In the genomic region with DNA sequence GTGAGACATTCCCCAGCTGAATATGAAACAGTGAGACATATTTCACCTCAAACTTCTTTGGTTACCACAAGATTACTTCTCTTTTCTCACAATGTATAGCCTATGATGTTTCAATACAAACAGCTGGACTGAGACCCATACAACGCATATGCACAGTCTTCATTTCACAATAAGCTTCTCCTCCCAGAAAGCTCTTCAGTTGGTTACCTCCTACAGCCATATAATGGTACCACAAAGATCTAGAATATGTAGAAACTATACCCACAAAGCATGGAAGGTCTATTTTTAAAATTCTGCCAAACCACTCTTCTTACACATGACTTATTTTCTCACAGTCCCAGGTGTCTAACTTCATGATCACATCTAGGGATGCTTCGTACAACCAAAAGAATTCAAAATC, we compare ENCODE assay signal across 12 cellular contexts.
DNase-seq lines count a peak whose midpoint lies in the region; ATAC-seq and TF ChIP-seq lines count a peak whose summit lies in the region.
"Had no signal": no experiment of that assay in that cellular context is flagged by ENCODE, and none has a peak within 500 bp of the region (broad histone marks: within the 10 kb centered on the region; RNA-seq: fewer than 3 reads in every experiment).

No MANE protein-coding gene starts in this region.

- TF ChIP-seq CTCF in OCI-LY3 (IDR thresholded peaks at IDR 0.05; ENCODE audit: low read depth, low read length) (no peak), HFFc6 (IDR thresholded peaks at IDR 0.05) (no peak)

- H3K9me3 Mint-ChIP-seq in activated naive CD4-positive, alpha-beta T cell treated with anti-CD3 and anti-CD28 coated beads, Interleukin-2, amount 50 U/mL, for 72 hours: peaks cover 0 to 5% of the 10 kb centered on the region in 2 donors
- H3K9me3 Mint-ChIP-seq in HFFc6: no peaks in the 10 kb centered on the region

- peak overlapping the region; percentile 51 for H3K4me2 ChIP-seq in OCI-LY3 (ENCODE audit: low read length)

- H3K36me3 Mint-ChIP-seq in activated naive CD4-positive, alpha-beta T cell treated with anti-CD3 and anti-CD28 coated beads, Interleukin-2, amount 50 U/mL, for 72 hours: peaks cover 0 to 5% of the 10 kb centered on the region in 2 donors
- H3K36me3 Mint-ChIP-seq in HFFc6 (ENCODE audit: low read depth): no peaks in the 10 kb centered on the region

- H2AFZ ChIP-seq in OCI-LY3 (ENCODE audit: low read depth, low read length): no peak overlapping the region

- peaks cover 95% of the 10 kb centered on the region for H4K20me1 ChIP-seq in OCI-LY3 (ENCODE audit: insufficient read depth, low read length)

- H3K9me3 ChIP-seq in OCI-LY3 (ENCODE audit: insufficient read depth, low read length): no peaks in the 10 kb centered on the region
- H3K9me3 ChIP-seq: BE2C had no signal

- H3K27me3 ChIP-seq in OCI-LY3 (ENCODE audit: low read depth, low read length): no peaks in the 10 kb centered on the region
- H3K27me3 ChIP-seq: BE2C had no signal

- no peaks in the 10 kb centered on the region for H3K36me3 ChIP-seq in OCI-LY3 (replicated peaks; ENCODE audit: low read depth, low read length)
- H3K36me3 ChIP-seq: BE2C had no signal

- peaks cover 64% of the 10 kb centered on the region for H3K4me1 Mint-ChIP-seq in HFFc6 (ENCODE audit: low read depth)

- H3K79me2 ChIP-seq in OCI-LY3 (ENCODE audit: low read length): peaks cover 95% of the 10 kb centered on the region

- peak; percentile 64 to 89 for ATAC-seq in activated naive CD4-positive, alpha-beta T cell treated with anti-CD3 and anti-CD28 coated beads, Interleukin-2, amount 50 U/mL, for 72 hours
- ATAC-seq in HG02970 (IDR thresholded peaks at IDR 0.05; ENCODE audit: low FRiP score, unreplicated experiment): peak; percentile 56
- ATAC-seq: K562 had no signal

- H3K4me3 ChIP-seq in OCI-LY3 (ENCODE audit: low read length): no peak overlapping the region; the same call in 1 of the 2 replicates
- H3K4me3 ChIP-seq: K562 had no signal

- peak overlapping the region in 1 of 2 donors; percentile 31 for H3K27ac Mint-ChIP-seq in activated naive CD4-positive, alpha-beta T cell treated with anti-CD3 and anti-CD28 coated beads, Interleukin-2, amount 50 U/mL, for 72 hours
- no peak overlapping the region for H3K27ac Mint-ChIP-seq in HFFc6

- no peak for DNase-seq in activated naive CD4-positive, alpha-beta T cell treated with anti-CD3 and anti-CD28 coated beads, Interleukin-2, amount 50 U/mL, for 72 hours (ENCODE audit: low spot score in 2 of 2)
- no peak for DNase-seq in activated naive CD4-positive, alpha-beta T cell (lab: John Stamatoyannopoulos, UW)
- DNase-seq in HFFc6 (no peak), NK-92 (lab: John Stamatoyannopoulos, UW; ENCODE audit: unreplicated experiment) (no peak), AG20443 (ENCODE audit: low spot score) (no peak), NCI-H2081 treated with DMSO at 0.1 percent for 48 hours (lab: John Stamatoyannopoulos, UW) (no peak)
- DNase-seq: activated CD4-positive, alpha-beta T cell treated with anti-CD3 and anti-CD28 coated beads for 1 hour; BE2C had no signal

- no peak overlapping the region for H3K4me3 Mint-ChIP-seq in HFFc6

- H3K27me3 Mint-ChIP-seq in HFFc6 (ENCODE audit: insufficient read depth): peaks cover 1% of the 10 kb centered on the region; the same call in 1 of the 2 replicates

- H3K27ac ChIP-seq in OCI-LY3 (ENCODE audit: low read length): no peak overlapping the region
- H3K27ac ChIP-seq: epithelial cell of prostate had no signal

- peaks cover 38% of the 10 kb centered on the region for H3K4me1 ChIP-seq in OCI-LY3 (ENCODE audit: low read length)

- no peak overlapping the region for H3K9ac ChIP-seq in OCI-LY3 (ENCODE audit: low read length)
